ENCODE assay signal across 30 cellular contexts in genomic region chr17:79608729-79609039, GRCh38. TPM values are rescaled to one million over a fixed set of nuclear protein-coding genes. Genes with fewer than 3 reads are reported as not detected.
DNase-seq lines count a peak whose midpoint lies in the region; ATAC-seq, FAIRE-seq and TF ChIP-seq lines count a peak whose summit lies in the region.
"Had no signal": no experiment of that assay in that cellular context is flagged by ENCODE, and none has a peak within 500 bp of the region (broad histone marks: within the 10 kb centered on the region; RNA-seq: fewer than 3 reads in every experiment).

No MANE protein-coding gene starts in this region.

- FAIRE-seq in D721Med (lab: Jason Lieb, UNC), result no peak

- no peak for TF ChIP-seq CTCF in brain (conservative IDR thresholded peaks at IDR 0.05)
- no peak for TF ChIP-seq CTCF in type B pancreatic cell (conservative IDR thresholded peaks at IDR 0.05)
- no peak for TF ChIP-seq CTCF in D721Med (IDR thresholded peaks at IDR 0.05; ENCODE audit: insufficient read depth, missing control alignments)

- H3K36me3 Mint-ChIP-seq in brain (no peaks in the 10 kb centered on the region), type B pancreatic cell (no peaks in the 10 kb centered on the region)
- H3K36me3 Mint-ChIP-seq: activated naive CD4-positive, alpha-beta T cell treated with anti-CD3 and anti-CD28 coated beads, Interleukin-2, amount 10 ng/mL, durations not matched to agents 7 days and 5 days had no signal

- no peak overlapping the region for H3K27ac ChIP-seq in iPS-18a (ENCODE audit: low read length)
- H3K27ac ChIP-seq: adrenal gland, body of pancreas, GM23248, KMS-11, neutrophil, psoas muscle, tibial artery had no signal

- H3K27me3 Mint-ChIP-seq in brain, result peaks cover 79% of the 10 kb centered on the region
- peaks cover 72% of the 10 kb centered on the region for H3K27me3 Mint-ChIP-seq in type B pancreatic cell

- ATAC-seq in GM18511 (IDR thresholded peaks at IDR 0.05; ENCODE audit: unreplicated experiment) (no peak), HG03159 (IDR thresholded peaks at IDR 0.05; ENCODE audit: unreplicated experiment) (no peak)
- ATAC-seq: body of pancreas, psoas muscle had no signal

- H3K27me3 ChIP-seq in H7 (ENCODE audit: control insufficient read depth, insufficient read depth, low read length) (peaks cover 49% of the 10 kb centered on the region), iPS-18a (ENCODE audit: control insufficient read depth, insufficient read depth, low read length) (peaks cover 75% of the 10 kb centered on the region)

- no peak overlapping the region for H3K9ac ChIP-seq in iPS-18a (ENCODE audit: low read length)
- H3K9ac ChIP-seq: GM23248, KMS-11 had no signal

- H3K4me3 Mint-ChIP-seq in brain (peak overlapping the region; percentile 78 to 92 (median 84)), type B pancreatic cell (peak overlapping the region; percentile 82)
- H3K4me3 Mint-ChIP-seq: activated CD4-positive, alpha-beta T cell treated with anti-CD3 and anti-CD28 coated beads for 36 hours; activated CD8-positive, alpha-beta T cell treated with anti-CD3 and anti-CD28 coated beads for 36 hours; activated naive CD4-positive, alpha-beta T cell treated with anti-CD3 and anti-CD28 coated beads, Interleukin-2, amount 10 ng/mL, durations not matched to agents 7 days and 5 days had no signal

- H3K4me3 ChIP-seq in H7 (ENCODE audit: insufficient read depth, low read depth, low read length), result no peak overlapping the region
- peak overlapping the region; percentile 6 for H3K4me3 ChIP-seq in iPS-18a (ENCODE audit: low read length)
- H3K4me3 ChIP-seq: adrenal gland, body of pancreas, GM23248, psoas muscle, tibial artery had no signal

- no peaks in the 10 kb centered on the region for H3K9me3 ChIP-seq in iPS-18a (ENCODE audit: control insufficient read depth, low read depth, low read length)
- H3K9me3 ChIP-seq: adrenal gland, body of pancreas, neutrophil, psoas muscle, tibial artery had no signal

- H3K4me1 Mint-ChIP-seq in brain (peaks cover 42% of the 10 kb centered on the region), type B pancreatic cell (ENCODE audit: unreplicated experiment) (peaks cover 3% of the 10 kb centered on the region)
- H3K4me1 Mint-ChIP-seq: activated naive CD4-positive, alpha-beta T cell treated with anti-CD3 and anti-CD28 coated beads, Interleukin-2, amount 10 ng/mL, durations not matched to agents 7 days and 5 days had no signal

- no peaks in the 10 kb centered on the region for H3K4me1 ChIP-seq in iPS-18a (ENCODE audit: control insufficient read depth, low read depth, low read length)
- H3K4me1 ChIP-seq: adrenal gland, psoas muscle had no signal

- H3K36me3 ChIP-seq in H7 (replicated peaks; ENCODE audit: control insufficient read depth, insufficient read depth, low read length), result no peaks in the 10 kb centered on the region
- no peaks in the 10 kb centered on the region for H3K36me3 ChIP-seq in iPS-18a (ENCODE audit: control insufficient read depth, low read depth, low read length)
- H3K36me3 ChIP-seq: adrenal gland, neutrophil, tibial artery had no signal

- H3K9me3 Mint-ChIP-seq in brain, result peaks cover 0 to 5% (median 0%) of the 10 kb centered on the region in 5 experiments
- no peaks in the 10 kb centered on the region for H3K9me3 Mint-ChIP-seq in type B pancreatic cell
- H3K9me3 Mint-ChIP-seq: activated CD8-positive, alpha-beta T cell treated with anti-CD3 and anti-CD28 coated beads for 36 hours; activated naive CD4-positive, alpha-beta T cell treated with anti-CD3 and anti-CD28 coated beads, Interleukin-2, amount 10 ng/mL, durations not matched to agents 7 days and 5 days had no signal

- DNase-seq in H7 (peak; percentile 79), type B pancreatic cell (ENCODE audit: extremely low spot score, unreplicated experiment) (no peak), pons (ENCODE audit: low spot score) (no peak), D721Med (ENCODE audit: insufficient read length, low spot score) (no peak)
- DNase-seq: activated naive CD4-positive, alpha-beta T cell treated with anti-CD3 and anti-CD28 coated beads, Interleukin-2, amount 10 ng/mL, durations not matched to agents 7 days and 5 days; body of pancreas; DMS79; GF-D8; GM23248; mammary epithelial cell; MM.1S; NCI-H2029; NCI-H526; NK-92 treated with Interleukin-12 subunit alpha and Interleukin-12 subunit beta, amount 100 ng/mL, for 24 hours; psoas muscle; stimulated activated CD4-positive, alpha-beta T cell treated with anti-CD3 and anti-CD28 coated beads, Interleukin-4, amount 100 ng/mL, for 1 hour; tibial artery had no signal

- H3K27ac Mint-ChIP-seq in brain (peak overlapping the region in 3 of 5 experiments; percentile 68 to 94 (median 68)), type B pancreatic cell (no peak overlapping the region)
- H3K27ac Mint-ChIP-seq: activated CD4-positive, alpha-beta T cell treated with anti-CD3 and anti-CD28 coated beads for 36 hours; activated CD8-positive, alpha-beta T cell treated with anti-CD3 and anti-CD28 coated beads for 36 hours; activated naive CD4-positive, alpha-beta T cell treated with anti-CD3 and anti-CD28 coated beads, Interleukin-2, amount 10 ng/mL, durations not matched to agents 7 days and 5 days had no signal

RNA-seq across cellular contexts. Expression of gene RBFOX3, which starts 2.2 kb away (rescaled TPM):
- 3.5 and 13.4 TPM in 2 replicates for total RNA-seq in H7 (2014; rRNA removed; shearing (Covaris generic))
- 32.9 TPM for polyA plus RNA-seq in brain (ENCODE audit: insufficient read depth, low read depth, low replicate concordance)
- 1.6 and 2.0 TPM in 2 replicates for total RNA-seq in type B pancreatic cell (ENCODE audit: low replicate concordance)
- total RNA-seq: activated CD8-positive, alpha-beta T cell treated with anti-CD3 and anti-CD28 coated beads for 36 hours; fibroblast of lung; GM23248; mammary epithelial cell; psoas muscle; Right ventricle myocardium inferior; T-helper 2 cell treated with Interferon-gamma antibody and Interleukin-4, amounts not matched to agents 100 ng/mL and 5 ng/mL, for 36 hours had no signal
- polyA plus RNA-seq: AG04450, fibroblast of lung, GM23248, mammary epithelial cell had no signal
